12 cellular contexts compared by ENCODE assay signal in genomic region chr1:41799723-41800122, GRCh38.
A peak's percentile ranks its signal among the peaks of the same experiment; 100 is the strongest.
DNase-seq lines count a peak whose midpoint lies in the region; ATAC-seq lines count a peak whose summit lies in the region.
"Had no signal": no experiment of that assay in that cellular context is flagged by ENCODE, and none has a peak within 500 bp of the region (broad histone marks: within the 10 kb centered on the region; RNA-seq: fewer than 3 reads in every experiment).

No MANE protein-coding gene starts in this region.

- ATAC-seq in activated CD4-positive, alpha-beta T cell treated with anti-CD3 and anti-CD28 coated beads for 36 hours: peak; percentile 81
- peak; percentile 45 for ATAC-seq in HG03565 (IDR thresholded peaks at IDR 0.05; ENCODE audit: unreplicated experiment)
- peak; percentile 78 to 86 for ATAC-seq in natural killer cell treated with Interleukin-12 subunit alpha and Interleukin-12 subunit beta and Interleukin-15 and Interleukin-18, amount 100 ng/mL, for 72 hours
- ATAC-seq in HG02885 (IDR thresholded peaks at IDR 0.05; ENCODE audit: poor library complexity, unreplicated experiment): no peak
- no peak for ATAC-seq in HG02571 (IDR thresholded peaks at IDR 0.05; ENCODE audit: unreplicated experiment)

- no peak overlapping the region for H3K4me3 Mint-ChIP-seq in activated CD4-positive, alpha-beta T cell treated with anti-CD3 and anti-CD28 coated beads for 36 hours
- H3K4me3 Mint-ChIP-seq in activated CD4-positive, alpha-beta memory T cell treated with anti-CD3 and anti-CD28 coated beads, Interleukin-2, amount 10 ng/mL, durations not matched to agents 7 days and 5 days: no peak overlapping the region
- H3K4me3 Mint-ChIP-seq in natural killer cell treated with Interleukin-12 subunit alpha and Interleukin-12 subunit beta and Interleukin-15 and Interleukin-18, amount 100 ng/mL, for 72 hours: peak overlapping the region; percentile 24
- H3K4me3 Mint-ChIP-seq: neural progenitor cell had no signal

- no peak overlapping the region for H3K27ac Mint-ChIP-seq in activated CD4-positive, alpha-beta T cell treated with anti-CD3 and anti-CD28 coated beads for 36 hours
- H3K27ac Mint-ChIP-seq in activated CD4-positive, alpha-beta memory T cell treated with anti-CD3 and anti-CD28 coated beads, Interleukin-2, amount 10 ng/mL, durations not matched to agents 7 days and 5 days: peak overlapping the region; percentile 62
- H3K27ac Mint-ChIP-seq in natural killer cell treated with Interleukin-12 subunit alpha and Interleukin-12 subunit beta and Interleukin-15 and Interleukin-18, amount 100 ng/mL, for 72 hours: peak overlapping the region; percentile 38 to 79
- H3K27ac Mint-ChIP-seq: neural progenitor cell had no signal

- peaks cover 57% of the 10 kb centered on the region for H3K4me1 Mint-ChIP-seq in activated CD4-positive, alpha-beta T cell treated with anti-CD3 and anti-CD28 coated beads for 36 hours
- peaks cover 69% of the 10 kb centered on the region for H3K4me1 Mint-ChIP-seq in activated CD4-positive, alpha-beta memory T cell treated with anti-CD3 and anti-CD28 coated beads, Interleukin-2, amount 10 ng/mL, durations not matched to agents 7 days and 5 days
- peaks cover 50 to 52% of the 10 kb centered on the region in 2 donors for H3K4me1 Mint-ChIP-seq in natural killer cell treated with Interleukin-12 subunit alpha and Interleukin-12 subunit beta and Interleukin-15 and Interleukin-18, amount 100 ng/mL, for 72 hours (ENCODE audit: low read depth in 2 of 2)

- CTCF ChIA-PET in activated CD4-positive, alpha-beta T cell treated with anti-CD3 and anti-CD28 coated beads for 36 hours (lab: Charles Lee): interaction anchor here (0.6 to 4.8 kb wide), 3 partner anchors 10 to 62 kb away, joined by 3 to 16 read pairs (median 4); no protein-coding TSS in a partner anchor
- CTCF ChIA-PET in activated CD4-positive, alpha-beta memory T cell treated with anti-CD3 and anti-CD28 coated beads, Interleukin-2, amount 10 ng/mL, durations not matched to agents 7 days and 5 days (lab: Charles Lee): interaction anchor here (0.7 to 2.1 kb wide), 2 partner anchors 225 to 239 kb away, joined by 5 to 6 read pairs; no protein-coding TSS in a partner anchor

- POLR2A ChIA-PET in activated CD4-positive, alpha-beta T cell treated with anti-CD3 and anti-CD28 coated beads for 36 hours (lab: Charles Lee): interaction anchor here (0.7 kb wide), 1 partner anchor 183 kb away, joined by 3 read pairs; no protein-coding TSS in a partner anchor
- POLR2A ChIA-PET in activated CD4-positive, alpha-beta memory T cell treated with anti-CD3 and anti-CD28 coated beads, Interleukin-2, amount 10 ng/mL, durations not matched to agents 7 days and 5 days (lab: Charles Lee): interaction anchor here (1.0 to 1.7 kb wide), 3 partner anchors 9 to 127 kb away, joined by 4 to 6 read pairs (median 5); no protein-coding TSS in a partner anchor

- H3K27me3 Mint-ChIP-seq in activated CD4-positive, alpha-beta T cell treated with anti-CD3 and anti-CD28 coated beads for 36 hours: no peaks in the 10 kb centered on the region
- no peaks in the 10 kb centered on the region for H3K27me3 Mint-ChIP-seq in activated CD4-positive, alpha-beta memory T cell treated with anti-CD3 and anti-CD28 coated beads, Interleukin-2, amount 10 ng/mL, durations not matched to agents 7 days and 5 days
- no peaks in the 10 kb centered on the region for H3K27me3 Mint-ChIP-seq in natural killer cell treated with Interleukin-12 subunit alpha and Interleukin-12 subunit beta and Interleukin-15 and Interleukin-18, amount 100 ng/mL, for 72 hours

- DNase-seq in activated CD4-positive, alpha-beta T cell treated with anti-CD3 and anti-CD28 coated beads for 36 hours: peak; percentile 52
- DNase-seq in activated CD4-positive, alpha-beta T cell treated with anti-CD3 and anti-CD28 coated beads for 4 hours: no peak
- peak; percentile 43 for DNase-seq in activated CD4-positive, alpha-beta memory T cell treated with anti-CD3 and anti-CD28 coated beads, Interleukin-2, amount 10 ng/mL, durations not matched to agents 7 days and 5 days
- DNase-seq in natural killer cell treated with Interleukin-12 subunit alpha and Interleukin-12 subunit beta and Interleukin-15 and Interleukin-18, amount 100 ng/mL, for 72 hours (ENCODE audit: low spot score): no peak
- DNase-seq in amygdala (lab: John Stamatoyannopoulos, UW): no peak
- DNase-seq: KBM-7, SJCRH30, stomach had no signal

- no peaks in the 10 kb centered on the region for H3K9me3 Mint-ChIP-seq in activated CD4-positive, alpha-beta T cell treated with anti-CD3 and anti-CD28 coated beads for 36 hours (ENCODE audit: low read depth)
- no peaks in the 10 kb centered on the region for H3K9me3 Mint-ChIP-seq in activated CD4-positive, alpha-beta memory T cell treated with anti-CD3 and anti-CD28 coated beads, Interleukin-2, amount 10 ng/mL, durations not matched to agents 7 days and 5 days
- no peaks in the 10 kb centered on the region for H3K9me3 Mint-ChIP-seq in natural killer cell treated with Interleukin-12 subunit alpha and Interleukin-12 subunit beta and Interleukin-15 and Interleukin-18, amount 100 ng/mL, for 72 hours
- H3K9me3 Mint-ChIP-seq: neural progenitor cell had no signal

- intact Hi-C loops in activated CD4-positive, alpha-beta T cell treated with anti-CD3 and anti-CD28 coated beads for 36 hours (cut with DNase I, micrococcal nuclease): loop anchor here in 1 of 2 experiments (5.0 to 10.0 kb wide), 2 partner anchors 137 to 285 kb away; no protein-coding TSS in a partner anchor

- H3K36me3 Mint-ChIP-seq in activated CD4-positive, alpha-beta T cell treated with anti-CD3 and anti-CD28 coated beads for 36 hours (ENCODE audit: low read depth): peaks cover 5% of the 10 kb centered on the region
- peaks cover 24% of the 10 kb centered on the region for H3K36me3 Mint-ChIP-seq in activated CD4-positive, alpha-beta memory T cell treated with anti-CD3 and anti-CD28 coated beads, Interleukin-2, amount 10 ng/mL, durations not matched to agents 7 days and 5 days (ENCODE audit: low read depth)
- no peaks in the 10 kb centered on the region for H3K36me3 Mint-ChIP-seq in natural killer cell treated with Interleukin-12 subunit alpha and Interleukin-12 subunit beta and Interleukin-15 and Interleukin-18, amount 100 ng/mL, for 72 hours
- H3K36me3 Mint-ChIP-seq: neural progenitor cell had no signal

Comparison
In these comparisons a context has a peak if more than half of its experiments do, and no peak if none do; other contexts are left out.
1. DNase-seq: peak in activated CD4-positive, alpha-beta T cell treated with anti-CD3 and anti-CD28 coated beads for 36 hours (single experiment) and activated CD4-positive, alpha-beta memory T cell treated with anti-CD3 and anti-CD28 coated beads, Interleukin-2, amount 10 ng/mL, durations not matched to agents 7 days and 5 days (single experiment); none in activated CD4-positive, alpha-beta T cell treated with anti-CD3 and anti-CD28 coated beads for 4 hours (0 of 2), natural killer cell treated with Interleukin-12 subunit alpha and Interleukin-12 subunit beta and Interleukin-15 and Interleukin-18, amount 100 ng/mL, for 72 hours (single experiment) and amygdala (0 of 56).
2. ATAC-seq: peak in activated CD4-positive, alpha-beta T cell treated with anti-CD3 and anti-CD28 coated beads for 36 hours (single experiment), HG03565 (single experiment) and natural killer cell treated with Interleukin-12 subunit alpha and Interleukin-12 subunit beta and Interleukin-15 and Interleukin-18, amount 100 ng/mL, for 72 hours (2 of 2); none in HG02885 (single experiment) and HG02571 (single experiment).